In genomic region chr3:69462022-69462825, GRCh38 we compare ENCODE assay signal across 17 cellular contexts.
A peak's percentile ranks its signal among the peaks of the same experiment; 100 is the strongest.
DNase-seq lines count a peak whose midpoint lies in the region; ATAC-seq and TF ChIP-seq lines count a peak whose summit lies in the region.
"Had no signal": no experiment of that assay in that cellular context is flagged by ENCODE, and none has a peak within 500 bp of the region (broad histone marks: within the 10 kb centered on the region; RNA-seq: fewer than 3 reads in every experiment).

No MANE protein-coding gene starts in this region.

- no peaks in the 10 kb centered on the region for H3K4me1 ChIP-seq in body of pancreas
- H3K4me1 ChIP-seq: SJSA1 had no signal

- H3K27ac ChIP-seq in RWPE1, result peak overlapping the region; percentile 60
- H3K27ac ChIP-seq in epithelial cell of prostate, result peak overlapping the region; percentile 99
- no peak overlapping the region for H3K27ac ChIP-seq in body of pancreas
- H3K27ac ChIP-seq: HL-60, SJSA1 had no signal

- no peak for TF ChIP-seq POLR2A in body of pancreas (IDR thresholded peaks at IDR 0.05)

- POLR2A ChIA-PET in RWPE1 (lab: Yijun Ruan, JAX; ENCODE audit: low non-redundant PET), result no interaction called here

- TF ChIP-seq CTCF in RWPE1 (conservative IDR thresholded peaks at IDR 0.05; ENCODE audit: low read depth), result no peak
- no peak for TF ChIP-seq CTCF in body of pancreas (IDR thresholded peaks at IDR 0.05)

- ATAC-seq in stimulated activated naive CD8-positive, alpha-beta T cell treated with anti-CD3 and anti-CD28 coated beads, Interleukin-15, Interleukin-2, amounts not matched to agents 100 U/mL and 50 U/mL, for 24 hours, result peak; percentile 19
- ATAC-seq in body of pancreas, result no peak

- CTCF ChIA-PET in RWPE1 (lab: Yijun Ruan, JAX), result no interaction called here

- DNase-seq in HT1080 (ENCODE audit: low read depth) (peak; percentile 91), RWPE1 (ENCODE audit: low spot score) (peak; percentile 1), epithelial cell of prostate (ENCODE audit: low read depth, low spot score) (peak; percentile 55), NCI-H2171 (lab: John Stamatoyannopoulos, UW) (no peak), NCI-H446 treated with DMSO at 0.1 percent for 48 hours (lab: John Stamatoyannopoulos, UW) (no peak), body of pancreas (no peak)
- no peak for DNase-seq in stimulated activated naive CD8-positive, alpha-beta T cell treated with anti-CD3 and anti-CD28 coated beads, Interleukin-15, Interleukin-2, amounts not matched to agents 100 U/mL and 50 U/mL, for 24 hours
- DNase-seq: CD4-positive, alpha-beta memory T cell; DMS79; GOT3; HFFc6; KBM-7; NCI-H1105 treated with DMSO at 0.1 percent for 48 hours; NCI-H187; NCI-H446 had no signal

- H3K36me3 ChIP-seq in body of pancreas (replicated peaks in 1 of 2; ENCODE audit: insufficient read depth in 1 of 2, low read depth in 2 of 2), result no peaks in the 10 kb centered on the region
- H3K36me3 ChIP-seq: SJSA1 had no signal

- WGBS in body of pancreas, 2 donors, result 83 to 90% methylated on average over 6 of the region's 6 CpGs

- no peak overlapping the region for H3K4me3 ChIP-seq in body of pancreas
- H3K4me3 ChIP-seq: SJSA1 had no signal

- no peaks in the 10 kb centered on the region for H3K27me3 ChIP-seq in body of pancreas
- H3K27me3 ChIP-seq: SJSA1 had no signal

- intact Hi-C loops in body of pancreas (cut with DNase I), result no loop called here

- no peaks in the 10 kb centered on the region for H3K9me3 ChIP-seq in body of pancreas
- H3K9me3 ChIP-seq: SJSA1 had no signal

Comparison
In these comparisons a context has a peak if more than half of its experiments do, and no peak if none do; other contexts are left out.
1. DNase-seq: peak in HT1080 (single experiment), RWPE1 (single experiment) and epithelial cell of prostate (single experiment); none in stimulated activated naive CD8-positive, alpha-beta T cell treated with anti-CD3 and anti-CD28 coated beads, Interleukin-15, Interleukin-2, amounts not matched to agents 100 U/mL and 50 U/mL, for 24 hours (single experiment), NCI-H2171 (single experiment), NCI-H446 treated with DMSO at 0.1 percent for 48 hours (single experiment) and body of pancreas (0 of 4).
2. H3K27ac ChIP-seq: peak in RWPE1 (single experiment) and epithelial cell of prostate (single experiment); none in body of pancreas (0 of 4).